ENCODE assay signal across 27 cellular contexts in the genomic region with DNA sequence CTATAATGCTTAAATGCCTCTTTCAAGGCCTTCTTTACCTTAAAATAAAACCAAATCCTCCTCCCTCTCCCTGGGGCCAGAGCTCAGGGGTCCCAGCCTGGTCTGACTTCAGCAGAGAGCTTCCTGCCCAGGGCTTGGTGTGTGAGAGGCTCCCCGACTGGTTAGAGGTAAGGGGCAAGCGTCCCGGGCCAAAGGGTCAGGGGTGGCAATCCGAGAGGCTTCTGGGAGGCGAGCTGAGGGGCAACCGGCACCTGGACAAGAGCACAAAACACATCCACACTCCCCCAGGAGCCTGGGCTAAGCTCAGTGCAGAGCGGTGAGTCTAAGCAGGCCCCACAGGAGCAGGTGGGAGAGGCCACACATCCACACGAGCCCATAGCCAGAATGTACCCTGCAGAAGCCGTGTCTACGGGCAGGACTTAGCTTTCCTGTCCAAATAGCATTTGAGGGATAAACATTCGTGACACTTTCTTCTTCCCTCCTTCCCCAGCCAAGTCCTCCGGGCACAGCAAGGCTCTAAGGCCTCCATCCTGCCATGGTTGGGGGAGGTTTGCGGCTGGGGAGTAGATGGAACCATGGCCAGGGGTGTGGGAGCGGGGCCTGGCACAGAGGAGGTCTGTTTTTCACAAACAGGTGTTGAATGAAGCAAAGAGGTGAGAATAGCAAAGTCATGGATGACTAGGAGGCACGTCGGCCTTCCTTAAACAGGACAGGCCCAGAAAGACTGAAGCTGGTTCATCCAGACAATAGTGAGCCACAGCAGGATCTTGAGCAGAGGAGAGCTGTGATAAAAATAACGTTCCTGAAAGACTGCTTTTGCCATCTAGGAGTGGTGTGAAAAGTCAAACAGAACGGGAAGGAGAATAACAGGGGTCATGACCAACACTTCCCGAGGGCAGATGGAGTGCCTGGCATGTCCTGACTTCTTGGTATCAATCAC.
"Had no signal": no experiment of that assay in that cellular context is flagged by ENCODE, and none has a peak within 500 bp of the region (broad histone marks: within the 10 kb centered on the region; RNA-seq: fewer than 3 reads in every experiment).

No MANE protein-coding gene starts in this region.

- DNase-seq: activated CD4-positive, alpha-beta memory T cell treated with anti-CD3 and anti-CD28 coated beads, Interleukin-2, amount 10 ng/mL, durations not matched to agents 7 days and 5 days; activated CD4-positive, alpha-beta T cell treated with anti-CD3 and anti-CD28 coated beads for 36 hours; activated CD4-positive, alpha-beta T cell treated with anti-CD3 and anti-CD28 coated beads, Interleukin-2, amount 50 U/mL, for 1 hour; activated gamma-delta T cell treated with Interleukin-2 at 50 U/mL for 16 hours; activated naive CD4-positive, alpha-beta T cell treated with anti-CD3 and anti-CD28 coated beads, Interleukin-2, amount 10 ng/mL, durations not matched to agents 7 days and 5 days; activated naive CD8-positive, alpha-beta T cell treated with anti-CD3 and anti-CD28 coated beads for 36 hours; activated T-cell treated with anti-CD3 and anti-CD28 coated beads for 4 hours; activated T-cell treated with anti-CD3 and anti-CD28 coated beads, Interleukin-2, amount 50 U/mL, for 48 hours; anterior cingulate cortex; caudate nucleus; Karpas-422; MM.1S; NCI-H1105 treated with DMSO at 0.1 percent for 48 hours; NCI-H1436 treated with DMSO at 0.1 percent for 48 hours; NCI-H187; NCI-H2081 treated with DMSO at 0.1 percent for 48 hours; NCI-H446; NCI-H526; NCI-H82; OCI-M1; RPMI8226; T-helper 1 cell had no signal

- H3K36me3 Mint-ChIP-seq: activated naive CD4-positive, alpha-beta T cell treated with anti-CD3 and anti-CD28 coated beads, Interleukin-2, amount 10 ng/mL, durations not matched to agents 7 days and 5 days; activated naive CD8-positive, alpha-beta T cell treated with anti-CD3 and anti-CD28 coated beads for 36 hours had no signal

- H3K4me3 Mint-ChIP-seq: activated CD4-positive, alpha-beta memory T cell treated with anti-CD3 and anti-CD28 coated beads, Interleukin-2, amount 10 ng/mL, durations not matched to agents 7 days and 5 days; activated CD4-positive, alpha-beta T cell treated with anti-CD3 and anti-CD28 coated beads for 36 hours; activated naive CD4-positive, alpha-beta T cell treated with anti-CD3 and anti-CD28 coated beads, Interleukin-2, amount 10 ng/mL, durations not matched to agents 7 days and 5 days; activated naive CD8-positive, alpha-beta T cell treated with anti-CD3 and anti-CD28 coated beads for 36 hours; activated T-helper 17 cell treated with anti-CD3 and anti-CD28 coated beads, Interleukin-2, amount 50 U/mL, for 72 hours had no signal

- H3K27me3 Mint-ChIP-seq: activated CD4-positive, alpha-beta T cell treated with anti-CD3 and anti-CD28 coated beads for 36 hours; activated naive CD8-positive, alpha-beta T cell treated with anti-CD3 and anti-CD28 coated beads for 36 hours; activated T-helper 17 cell treated with anti-CD3 and anti-CD28 coated beads, Interleukin-2, amount 50 U/mL, for 72 hours had no signal

- H3K27ac Mint-ChIP-seq: activated CD4-positive, alpha-beta memory T cell treated with anti-CD3 and anti-CD28 coated beads, Interleukin-2, amount 10 ng/mL, durations not matched to agents 7 days and 5 days; activated CD4-positive, alpha-beta T cell treated with anti-CD3 and anti-CD28 coated beads for 36 hours; activated naive CD4-positive, alpha-beta T cell treated with anti-CD3 and anti-CD28 coated beads, Interleukin-2, amount 10 ng/mL, durations not matched to agents 7 days and 5 days; activated naive CD8-positive, alpha-beta T cell treated with anti-CD3 and anti-CD28 coated beads for 36 hours; activated T-helper 17 cell treated with anti-CD3 and anti-CD28 coated beads, Interleukin-2, amount 50 U/mL, for 72 hours had no signal

- H3K27ac ChIP-seq: SK-N-MC, VCaP had no signal

- H3K4me1 Mint-ChIP-seq: activated CD4-positive, alpha-beta memory T cell treated with anti-CD3 and anti-CD28 coated beads, Interleukin-2, amount 10 ng/mL, durations not matched to agents 7 days and 5 days; activated CD4-positive, alpha-beta T cell treated with anti-CD3 and anti-CD28 coated beads for 36 hours; activated naive CD4-positive, alpha-beta T cell treated with anti-CD3 and anti-CD28 coated beads, Interleukin-2, amount 10 ng/mL, durations not matched to agents 7 days and 5 days; activated naive CD8-positive, alpha-beta T cell treated with anti-CD3 and anti-CD28 coated beads for 36 hours; activated T-helper 17 cell treated with anti-CD3 and anti-CD28 coated beads, Interleukin-2, amount 50 U/mL, for 72 hours had no signal

- ATAC-seq: activated CD4-positive, alpha-beta T cell treated with anti-CD3 and anti-CD28 coated beads for 36 hours; activated T-helper 17 cell treated with anti-CD3 and anti-CD28 coated beads, Interleukin-2, amount 50 U/mL, for 72 hours; Panc1; Right ventricle myocardium inferior had no signal

- H3K4me3 ChIP-seq: SK-N-MC had no signal

- H3K9me3 Mint-ChIP-seq: activated CD4-positive, alpha-beta memory T cell treated with anti-CD3 and anti-CD28 coated beads, Interleukin-2, amount 10 ng/mL, durations not matched to agents 7 days and 5 days; activated naive CD4-positive, alpha-beta T cell treated with anti-CD3 and anti-CD28 coated beads, Interleukin-2, amount 10 ng/mL, durations not matched to agents 7 days and 5 days; activated naive CD8-positive, alpha-beta T cell treated with anti-CD3 and anti-CD28 coated beads for 36 hours; activated T-helper 17 cell treated with anti-CD3 and anti-CD28 coated beads, Interleukin-2, amount 50 U/mL, for 72 hours had no signal
